Comparison of ENCODE assay signal across 24 cellular contexts in genomic region chr6:14521141-14521540, GRCh38.
"Had no signal": no experiment of that assay in that cellular context is flagged by ENCODE, and none has a peak within 500 bp of the region (broad histone marks: within the 10 kb centered on the region; RNA-seq: fewer than 3 reads in every experiment).

No MANE protein-coding gene starts in this region.

- FAIRE-seq: urothelium cell line had no signal

- H3K9me3 ChIP-seq: left lung, lower lobe of right lung, ovary, right atrium auricular region, right lobe of liver, stomach, testis, thyroid gland, upper lobe of right lung had no signal

- H3K27me3 ChIP-seq: hepatocyte, left lung, ovary, right atrium auricular region, right lobe of liver, stomach, testis, thyroid gland, upper lobe of right lung had no signal

- H3K4me1 ChIP-seq: left lung, lower lobe of right lung, right lobe of liver, stomach, testis, thyroid gland, upper lobe of right lung had no signal

- DNase-seq: islet precursor cell; kidney glomerular epithelial cell; left cardiac atrium; left lung; lower lobe of right lung; mesendoderm; naive thymus-derived CD4-positive, alpha-beta T cell; ovary; right lobe of liver; stimulated activated CD4-positive, alpha-beta T cell treated with anti-CD3 and anti-CD28 coated beads, Interleukin-12 subunit alpha, Interleukin-12 subunit beta, amount 100 ng/mL, for 4 hours; stimulated activated CD4-positive, alpha-beta T cell treated with anti-CD3 and anti-CD28 coated beads, Interleukin-15, amount 100 ng/mL, for 24 hours; stimulated activated CD4-positive, alpha-beta T cell treated with anti-CD3 and anti-CD28 coated beads, Interleukin-2, amount 100 ng/mL, for 24 hours; stimulated activated CD4-positive, alpha-beta T cell treated with anti-CD3 and anti-CD28 coated beads, Interleukin-4, amount 100 ng/mL, for 1 hour; stimulated activated naive B cell treated with anti-CD40 and anti-IgM and Interleukin-4, amounts not matched to agents 10 μg/mL and 1 μg/mL and 100 μg/mL, for 72 hours; stimulated activated naive CD8-positive, alpha-beta T cell treated with anti-CD3 and anti-CD28 coated beads, Interleukin-15, Interleukin-2, amounts not matched to agents 100 U/mL and 50 U/mL, for 24 hours; stomach; testis; thyroid gland; trophoblast cell; upper lobe of right lung had no signal

- H3K4me3 ChIP-seq: hepatocyte, left lung, lower lobe of right lung, ovary, right atrium auricular region, right lobe of liver, stomach, testis, thyroid gland, upper lobe of right lung had no signal

- ATAC-seq: left cardiac atrium; left lung; lower lobe of right lung; naive thymus-derived CD4-positive, alpha-beta T cell; natural killer cell treated with Interleukin-12 subunit alpha and Interleukin-12 subunit beta and Interleukin-15 and Interleukin-18, amount 100 ng/mL, for 72 hours; right lobe of liver; stimulated activated naive B cell treated with anti-CD40 and anti-IgM and Interleukin-4, amounts not matched to agents 10 μg/mL and 1 μg/mL and 100 μg/mL, for 72 hours; stimulated activated naive CD8-positive, alpha-beta T cell treated with anti-CD3 and anti-CD28 coated beads, Interleukin-15, Interleukin-2, amounts not matched to agents 100 U/mL and 50 U/mL, for 24 hours; upper lobe of right lung had no signal

- H3K36me3 ChIP-seq: left lung, lower lobe of right lung, ovary, right atrium auricular region, right lobe of liver, stomach, thyroid gland, upper lobe of right lung had no signal

- H3K27ac ChIP-seq: hepatocyte, left lung, lower lobe of right lung, ovary, right atrium auricular region, right lobe of liver, stomach, testis, thyroid gland, upper lobe of right lung had no signal
